12 cellular contexts compared by ENCODE assay signal in genomic region chr11:41431784-41432183, GRCh38. TPM values are rescaled to one million over a fixed set of nuclear protein-coding genes. Genes with fewer than 3 reads are reported as not detected.
DNase-seq lines count a peak whose midpoint lies in the region; ATAC-seq and TF ChIP-seq lines count a peak whose summit lies in the region.
"Had no signal": no experiment of that assay in that cellular context is flagged by ENCODE, and none has a peak within 500 bp of the region (broad histone marks: within the 10 kb centered on the region; RNA-seq: fewer than 3 reads in every experiment).

No MANE protein-coding gene starts in this region.

- H3K9ac ChIP-seq in OCI-LY1 (ENCODE audit: low read length) = no peak overlapping the region

- H3K27ac ChIP-seq in OCI-LY1 (ENCODE audit: low read depth, low read length, poor library complexity, severe bottlenecking) = no peak overlapping the region
- H3K27ac ChIP-seq in foreskin keratinocyte = no peak overlapping the region
- no peak overlapping the region for H3K27ac ChIP-seq in ovary
- H3K27ac ChIP-seq: colonic mucosa, SK-N-MC had no signal

- H3K9me3 ChIP-seq in BE2C (no peaks in the 10 kb centered on the region), OCI-LY1 (ENCODE audit: low read length) (no peaks in the 10 kb centered on the region), ovary (no peaks in the 10 kb centered on the region)
- H3K9me3 ChIP-seq: colonic mucosa had no signal

- WGBS in ovary, 3 donors = 68 to 72% (median 69%) methylated on average over 5 of the region's 5 CpGs

- no peak overlapping the region for H2AFZ ChIP-seq in OCI-LY1 (ENCODE audit: low read length)

- H4K20me1 ChIP-seq in OCI-LY1 (ENCODE audit: insufficient read depth, low read length) = no peaks in the 10 kb centered on the region

- no peaks in the 10 kb centered on the region for H3K27me3 ChIP-seq in BE2C
- H3K27me3 ChIP-seq in OCI-LY1 (ENCODE audit: insufficient read depth, low read length) = no peaks in the 10 kb centered on the region
- no peaks in the 10 kb centered on the region for H3K27me3 ChIP-seq in foreskin keratinocyte
- no peaks in the 10 kb centered on the region for H3K27me3 ChIP-seq in ovary
- H3K27me3 ChIP-seq: colonic mucosa had no signal

- H3F3A ChIP-seq in OCI-LY1 (ENCODE audit: insufficient read depth, low read length) = no peaks in the 10 kb centered on the region

- no peaks in the 10 kb centered on the region for H3K4me1 ChIP-seq in BE2C
- H3K4me1 ChIP-seq in OCI-LY1 (ENCODE audit: insufficient read depth, low read length, severe bottlenecking) = no peaks in the 10 kb centered on the region
- H3K4me1 ChIP-seq in foreskin keratinocyte = no peaks in the 10 kb centered on the region
- no peaks in the 10 kb centered on the region for H3K4me1 ChIP-seq in ovary (ENCODE audit: insufficient read depth)
- H3K4me1 ChIP-seq: colonic mucosa had no signal

- no peak for TF ChIP-seq POLR2A in ovary (IDR thresholded peaks at IDR 0.05)

- intact Hi-C loops in ovary (cut with DNase I) = no loop called here

- no peaks in the 10 kb centered on the region for H3K79me2 ChIP-seq in OCI-LY1 (ENCODE audit: insufficient read depth, low read length)

- H3K9me2 ChIP-seq in OCI-LY1 (ENCODE audit: low read depth, low read length) = no peaks in the 10 kb centered on the region

- peak; percentile 19 for ATAC-seq in GM19468 (IDR thresholded peaks at IDR 0.05; ENCODE audit: extremely low read depth, unreplicated experiment)
- ATAC-seq in foreskin keratinocyte = no peak
- ATAC-seq in HG03175 (IDR thresholded peaks at IDR 0.05; ENCODE audit: unreplicated experiment) = no peak

- no peaks in the 10 kb centered on the region for H3K36me3 ChIP-seq in BE2C
- no peaks in the 10 kb centered on the region for H3K36me3 ChIP-seq in OCI-LY1 (ENCODE audit: insufficient read depth, low read length)
- H3K36me3 ChIP-seq in ovary = no peaks in the 10 kb centered on the region
- H3K36me3 ChIP-seq: colonic mucosa had no signal

- H3K4me2 ChIP-seq in OCI-LY1 (ENCODE audit: low read length) = no peak overlapping the region

- peak; percentile 57 for TF ChIP-seq CTCF in BE2C (IDR thresholded peaks at IDR 0.05; ENCODE audit: low read depth, low read length)
- TF ChIP-seq CTCF in OCI-LY1 (IDR thresholded peaks at IDR 0.05; ENCODE audit: low read length) = peak; percentile 74
- peak; percentile 42 for TF ChIP-seq CTCF in foreskin keratinocyte (conservative IDR thresholded peaks at IDR 0.05)
- no peak for TF ChIP-seq CTCF in ovary (IDR thresholded peaks at IDR 0.05)

- DNase-seq in BE2C (peak; percentile 5), foreskin keratinocyte (no peak), ovary (no peak), OCI-M2 (lab: John Stamatoyannopoulos, UW; ENCODE audit: unreplicated experiment) (no peak)
- no peak for DNase-seq in stimulated activated naive CD4-positive, alpha-beta T cell (lab: John Stamatoyannopoulos, UW)
- DNase-seq: Calu3; colonic mucosa; stimulated activated naive CD4-positive, alpha-beta T cell treated with Interleukin-2 at 50 U/mL for 16 hours had no signal

- no peak for TF ChIP-seq EP300 in ovary (IDR thresholded peaks at IDR 0.05)

- no peak overlapping the region for H3K4me3 ChIP-seq in BE2C (ENCODE audit: low read depth, low read length)
- H3K4me3 ChIP-seq in OCI-LY1 (ENCODE audit: low read depth, low read length, poor library complexity, severe bottlenecking) = no peak overlapping the region
- no peak overlapping the region for H3K4me3 ChIP-seq in ovary
- H3K4me3 ChIP-seq: colonic mucosa, SK-N-MC had no signal

RNA-seq across cellular contexts. Expression of gene LRRC4C, which starts 27.7 kb away (rescaled TPM):
- 0.51 TPM for polyA plus RNA-seq in BE2C (2012; ENCODE audit: insufficient read depth, insufficient read length, low read depth)
- total RNA-seq in foreskin keratinocyte = not detected in 2 replicates
- not detected in 2 replicates for polyA plus RNA-seq in foreskin keratinocyte
- total RNA-seq in ovary = 10 to 100 TPM in 1 of 7 donors, 1 to 10 TPM in 2, under 1 TPM in 4; 0.15 to 12.5 (median 0.98) TPM
- under 1 TPM; 0.31 to 0.78 TPM for polyA plus RNA-seq in ovary
- total RNA-seq: Calu3 had no signal

Comparison
In these comparisons a context has a peak if more than half of its experiments do, and no peak if none do; other contexts are left out.
1. CTCF ChIP-seq: peak in BE2C (single experiment), OCI-LY1 (single experiment) and foreskin keratinocyte (single experiment); none in ovary (0 of 3).